ENCODE assay signal across 12 cellular contexts in genomic region chr20:10524034-10524476, GRCh38.
DNase-seq lines count a peak whose midpoint lies in the region; FAIRE-seq and TF ChIP-seq lines count a peak whose summit lies in the region.
"Had no signal": no experiment of that assay in that cellular context is flagged by ENCODE, and none has a peak within 500 bp of the region (broad histone marks: within the 10 kb centered on the region; RNA-seq: fewer than 3 reads in every experiment).

No MANE protein-coding gene starts in this region.

- H2AFZ ChIP-seq in endothelial cell of umbilical vein (ENCODE audit: low read depth, low read length), result peak overlapping the region; percentile 34

- dilution Hi-C loops in endothelial cell of umbilical vein (cut with MboI; ENCODE audit: extremely low pct_ligation_motif_present, low sequenced_read_pairs), result no loop called here

- no peaks in the 10 kb centered on the region for H3K36me3 ChIP-seq in endothelial cell of umbilical vein (ENCODE audit: control insufficient read depth in 2 of 2, extremely low read depth in 1 of 2, insufficient read depth in 2 of 2, low read length in 2 of 2)

- no peaks in the 10 kb centered on the region for H3K9me3 ChIP-seq in endothelial cell of umbilical vein (replicated peaks; ENCODE audit: control insufficient read depth, insufficient read depth, low read length)

- BruUV-seq in endothelial cell of umbilical vein (replicated peaks; lab: Mats Ljungman, UMichigan), result no TSS peak

- H4K20me1 ChIP-seq in endothelial cell of umbilical vein (replicated peaks; ENCODE audit: control insufficient read depth, extremely low read depth, insufficient read depth, low read length), result no peaks in the 10 kb centered on the region

- H3K9me3 Mint-ChIP-seq in activated T-helper 2 cell treated with anti-CD3 and anti-CD28 coated beads, Interferon-gamma antibody, Interleukin-2, Interleukin-4, amounts not matched to agents 10 μg/mL and 5 μg/mL and 100 μg/mL, durations not matched to agents 14 hours and 24 hours and 36 hours, result no peaks in the 10 kb centered on the region
- H3K9me3 Mint-ChIP-seq: natural killer cell treated with Interleukin-12 subunit alpha and Interleukin-12 subunit beta and Interleukin-15 and Interleukin-18, amount 100 ng/mL, for 72 hours; stimulated activated naive B cell treated with anti-CD40 and anti-IgM and Interleukin-4, amounts not matched to agents 10 μg/mL and 1 μg/mL and 100 μg/mL, for 72 hours had no signal

- peaks cover 38% of the 10 kb centered on the region for H3K4me1 Mint-ChIP-seq in activated T-helper 2 cell treated with anti-CD3 and anti-CD28 coated beads, Interferon-gamma antibody, Interleukin-2, Interleukin-4, amounts not matched to agents 10 μg/mL and 5 μg/mL and 100 μg/mL, durations not matched to agents 14 hours and 24 hours and 36 hours (ENCODE audit: low read depth)

- intact Hi-C loops in endothelial cell of umbilical vein (cut with micrococcal nuclease), result loop anchor here (10.0 kb wide), 1 partner anchor 309 kb away; the partner anchor contains the start of gene SNAP25
- intact Hi-C loops in activated T-helper 2 cell treated with anti-CD3 and anti-CD28 coated beads, Interferon-gamma antibody, Interleukin-2, Interleukin-4, amounts not matched to agents 10 μg/mL and 5 μg/mL and 100 μg/mL, durations not matched to agents 14 hours and 24 hours and 36 hours (cut with micrococcal nuclease), result loop anchor here (5.0 kb wide), 1 partner anchor 37 kb away; no protein-coding TSS in a partner anchor

- H3K4me3 Mint-ChIP-seq in activated T-helper 2 cell treated with anti-CD3 and anti-CD28 coated beads, Interferon-gamma antibody, Interleukin-2, Interleukin-4, amounts not matched to agents 10 μg/mL and 5 μg/mL and 100 μg/mL, durations not matched to agents 14 hours and 24 hours and 36 hours (ENCODE audit: low read depth), result no peak overlapping the region
- H3K4me3 Mint-ChIP-seq: natural killer cell treated with Interleukin-12 subunit alpha and Interleukin-12 subunit beta and Interleukin-15 and Interleukin-18, amount 100 ng/mL, for 72 hours; stimulated activated naive B cell treated with anti-CD40 and anti-IgM and Interleukin-4, amounts not matched to agents 10 μg/mL and 1 μg/mL and 100 μg/mL, for 72 hours had no signal

- no peak for FAIRE-seq in endothelial cell of umbilical vein (lab: Jason Lieb, UNC)
- no peak for FAIRE-seq in urothelium cell line (lab: Jason Lieb, UNC)
- FAIRE-seq: bronchial epithelial cell, TTC549 had no signal

- CTCF ChIA-PET in endothelial cell of umbilical vein (lab: Charles Lee), result interaction anchor here (0.9 to 2.5 kb wide), 8 partner anchors 9 to 48 kb away, joined by 3 to 9 read pairs (median 3); no protein-coding TSS in a partner anchor

- no peaks in the 10 kb centered on the region for H3K79me2 ChIP-seq in endothelial cell of umbilical vein (ENCODE audit: control insufficient read depth, insufficient read depth, low read length)

- peaks cover 28% of the 10 kb centered on the region for H3K4me1 ChIP-seq in endothelial cell of umbilical vein (ENCODE audit: control insufficient read depth, extremely low read depth, insufficient read depth, low read length)

- no peak for TF ChIP-seq CTCF in endothelial cell of umbilical vein (IDR thresholded peaks at IDR 0.05; ENCODE audit: extremely low read depth in 1 of 2, insufficient read depth in 1 of 2, low read depth in 1 of 2, low read length in 2 of 2)

- TF ChIP-seq POLR2A in endothelial cell of umbilical vein (IDR thresholded peaks at IDR 0.05; ENCODE audit: low read depth, low read length), result no peak

- H3K27me3 Mint-ChIP-seq in activated T-helper 2 cell treated with anti-CD3 and anti-CD28 coated beads, Interferon-gamma antibody, Interleukin-2, Interleukin-4, amounts not matched to agents 10 μg/mL and 5 μg/mL and 100 μg/mL, durations not matched to agents 14 hours and 24 hours and 36 hours (ENCODE audit: low read depth), result no peaks in the 10 kb centered on the region
- H3K27me3 Mint-ChIP-seq: natural killer cell treated with Interleukin-12 subunit alpha and Interleukin-12 subunit beta and Interleukin-15 and Interleukin-18, amount 100 ng/mL, for 72 hours; stimulated activated naive B cell treated with anti-CD40 and anti-IgM and Interleukin-4, amounts not matched to agents 10 μg/mL and 1 μg/mL and 100 μg/mL, for 72 hours had no signal

- no peaks in the 10 kb centered on the region for H3K9me1 ChIP-seq in endothelial cell of umbilical vein (replicated peaks; ENCODE audit: control insufficient read depth, extremely low read depth, insufficient read depth, low read length)

- no peaks in the 10 kb centered on the region for H3K27me3 ChIP-seq in endothelial cell of umbilical vein (ENCODE audit: control insufficient read depth in 2 of 2, insufficient read depth in 2 of 2, low read length in 2 of 2)

- DNase-seq in NCI-H510A (lab: John Stamatoyannopoulos, UW) (peak; percentile 34), endothelial cell of umbilical vein (ENCODE audit: low read depth, low spot score) (no peak), midbrain (lab: John Stamatoyannopoulos, UW) (peak; percentile 53), ureter (ENCODE audit: low spot score) (peak; percentile 63), urothelium cell line (ENCODE audit: low spot score) (no peak), germinal center (ENCODE audit: low spot score) (no peak)
- no peak for DNase-seq in activated T-helper 2 cell treated with anti-CD3 and anti-CD28 coated beads, Interferon-gamma antibody, Interleukin-2, Interleukin-4, amounts not matched to agents 10 μg/mL and 5 μg/mL and 100 μg/mL, durations not matched to agents 14 hours and 24 hours and 36 hours (ENCODE audit: low spot score)
- DNase-seq: MM.1S; stimulated activated naive B cell treated with anti-CD40 and anti-IgM and Interleukin-4, amounts not matched to agents 10 μg/mL and 1 μg/mL and 100 μg/mL, for 72 hours had no signal

- POLR2A ChIA-PET in endothelial cell of umbilical vein (lab: Charles Lee), result no interaction called here

- no peak overlapping the region for H3K4me2 ChIP-seq in endothelial cell of umbilical vein (ENCODE audit: insufficient read depth, low read length)

- H3K4me3 ChIP-seq in endothelial cell of umbilical vein (replicated peaks in 1 of 3; ENCODE audit: insufficient read depth in 1 of 3, low read depth in 1 of 3, low read length in 3 of 3), result no peak overlapping the region

- H3K27ac ChIP-seq in endothelial cell of umbilical vein (ENCODE audit: insufficient read depth, low read depth, low read length), result no peak overlapping the region

- H3K36me3 Mint-ChIP-seq in activated T-helper 2 cell treated with anti-CD3 and anti-CD28 coated beads, Interferon-gamma antibody, Interleukin-2, Interleukin-4, amounts not matched to agents 10 μg/mL and 5 μg/mL and 100 μg/mL, durations not matched to agents 14 hours and 24 hours and 36 hours (ENCODE audit: low read depth), result peaks cover 10% of the 10 kb centered on the region
- H3K36me3 Mint-ChIP-seq: natural killer cell treated with Interleukin-12 subunit alpha and Interleukin-12 subunit beta and Interleukin-15 and Interleukin-18, amount 100 ng/mL, for 72 hours had no signal

- no peak overlapping the region for H3K9ac ChIP-seq in endothelial cell of umbilical vein (replicated peaks; ENCODE audit: extremely low read depth, insufficient read depth, low read length)

- no peak overlapping the region for H3K27ac Mint-ChIP-seq in activated T-helper 2 cell treated with anti-CD3 and anti-CD28 coated beads, Interferon-gamma antibody, Interleukin-2, Interleukin-4, amounts not matched to agents 10 μg/mL and 5 μg/mL and 100 μg/mL, durations not matched to agents 14 hours and 24 hours and 36 hours
- H3K27ac Mint-ChIP-seq: natural killer cell treated with Interleukin-12 subunit alpha and Interleukin-12 subunit beta and Interleukin-15 and Interleukin-18, amount 100 ng/mL, for 72 hours; stimulated activated naive B cell treated with anti-CD40 and anti-IgM and Interleukin-4, amounts not matched to agents 10 μg/mL and 1 μg/mL and 100 μg/mL, for 72 hours had no signal

TF ChIP-seq in endothelial cell of umbilical vein, 7 proteins besides CTCF, POLR2A, EP300 and RAD21:
- no peak for TF ChIP-seq FOS (IDR thresholded peaks at IDR 0.05; ENCODE audit: borderline replicate concordance, insufficient read depth, low read length)
- TF ChIP-seq POLR2AphosphoS5 (IDR thresholded peaks at IDR 0.05; ENCODE audit: insufficient read depth, low read depth, low read length), result no peak
- no peak for TF ChIP-seq MAX (IDR thresholded peaks at IDR 0.05; ENCODE audit: insufficient read depth, insufficient read length)
- TF ChIP-seq MYC (IDR thresholded peaks at IDR 0.05; ENCODE audit: low read depth, low read length), result no peak
- no peak for TF ChIP-seq EZH2 (IDR thresholded peaks at IDR 0.05; ENCODE audit: borderline replicate concordance, low read depth, low read length, severe bottlenecking)
- TF ChIP-seq GATA2 (IDR thresholded peaks at IDR 0.05; ENCODE audit: insufficient read depth, insufficient read length, low read depth, low read length), result no peak
- no peak for TF ChIP-seq JUN (IDR thresholded peaks at IDR 0.05; ENCODE audit: borderline replicate concordance, insufficient read depth, insufficient read length, low read depth)

Comparison
In these comparisons a context has a peak if more than half of its experiments do, and no peak if none do; other contexts are left out.
1. DNase-seq: peak in NCI-H510A (single experiment), midbrain (single experiment) and ureter (single experiment); none in endothelial cell of umbilical vein (single experiment), urothelium cell line (single experiment), activated T-helper 2 cell treated with anti-CD3 and anti-CD28 coated beads, Interferon-gamma antibody, Interleukin-2, Interleukin-4, amounts not matched to agents 10 μg/mL and 5 μg/mL and 100 μg/mL, durations not matched to agents 14 hours and 24 hours and 36 hours (single experiment) and germinal center (single experiment).